ENCODE assay signal across 8 cellular contexts in genomic region chr1:43274125-43274803, GRCh38. TPM values are rescaled to one million over a fixed set of nuclear protein-coding genes. Genes with fewer than 3 reads are reported as not detected.
A peak's percentile ranks its signal among the peaks of the same experiment; 100 is the strongest.
DNase-seq lines count a peak whose midpoint lies in the region; ATAC-seq and TF ChIP-seq lines count a peak whose summit lies in the region.

No MANE protein-coding gene starts in this region.

- BruUV-seq in MCF 10A (replicated peaks; lab: Mats Ljungman, UMichigan): no TSS peak

- H3K36me3 Mint-ChIP-seq in MCF 10A (ENCODE audit: insufficient read depth, unreplicated experiment): no peaks in the 10 kb centered on the region

- peaks cover 11% of the 10 kb centered on the region for H3K27me3 Mint-ChIP-seq in MCF 10A (ENCODE audit: insufficient read depth, unreplicated experiment)

- POLR2A ChIA-PET in MCF 10A (lab: Yijun Ruan, JAX): no interaction called here

- intact Hi-C loops in MCF 10A (cut with micrococcal nuclease): no loop called here

- H3K4me3 Mint-ChIP-seq in MCF 10A (ENCODE audit: unreplicated experiment): no peak overlapping the region

- H3K27ac Mint-ChIP-seq in MCF 10A (ENCODE audit: low read depth, unreplicated experiment): no peak overlapping the region

- H3K9me3 Mint-ChIP-seq in MCF 10A (ENCODE audit: unreplicated experiment): no peaks in the 10 kb centered on the region

- no peak for TF ChIP-seq CTCF in MCF 10A (IDR thresholded peaks at IDR 0.05; ENCODE audit: unreplicated experiment)

- peaks cover 9% of the 10 kb centered on the region for H3K4me1 Mint-ChIP-seq in MCF 10A (ENCODE audit: insufficient read depth, unreplicated experiment)

- CTCF ChIA-PET in MCF 10A (lab: Yijun Ruan, JAX): interaction anchor here (0.6 kb wide), 1 partner anchor 1650 kb away, joined by 3 read pairs; no protein-coding TSS in a partner anchor

- no peak for DNase-seq in activated CD4-positive, CD25-positive, alpha-beta regulatory T cell treated with anti-CD3 and anti-CD28 coated beads, Interleukin-2, amount 50 U/mL, for 72 hours
- DNase-seq in RPMI7951 (ENCODE audit: low read depth) (peak; percentile 59), MCF 10A (ENCODE audit: unreplicated experiment) (peak; percentile 24), mesenteric fat pad (ENCODE audit: low spot score) (peak; percentile 67), GM03348 (ENCODE audit: low spot score) (no peak), D341Med (ENCODE audit: low spot score) (no peak), HUDEP-2 (lab: John Stamatoyannopoulos, UW; ENCODE audit: unreplicated experiment in 76 of 76) (no peak)

- ATAC-seq in activated CD4-positive, CD25-positive, alpha-beta regulatory T cell treated with anti-CD3 and anti-CD28 coated beads, Interleukin-2, amount 50 U/mL, for 24 hours: peak; percentile 78 to 82

RNA-seq across cellular contexts. Expression of gene TMEM125, which starts 4.5 kb away (rescaled TPM):
- total RNA-seq in RPMI7951 (2014; rRNA removed; shearing (Covaris generic)): not detected in 2 replicates
- total RNA-seq in MCF 10A (2022) (3.1 and 3.8 TPM in 2 replicates), mesenteric fat pad (not detected)

RNA-seq across cellular contexts. Expression of gene C1orf210, which starts 11.1 kb away (rescaled TPM):
- not detected in 2 replicates for total RNA-seq in RPMI7951 (2014; rRNA removed; shearing (Covaris generic))
- total RNA-seq in MCF 10A (2022): 0.91 and 1.6 TPM in 2 replicates
- not detected for total RNA-seq in mesenteric fat pad

RNA-seq across cellular contexts. Expression of gene TIE1, which starts 26.5 kb away (rescaled TPM):
- 0.68 and 0.84 TPM in 2 replicates for total RNA-seq in RPMI7951 (2014; rRNA removed; shearing (Covaris generic))
- total RNA-seq in MCF 10A (2022) (not detected in 2 replicates), mesenteric fat pad (42.6 TPM)

Comparison
In these comparisons a context has a peak if more than half of its experiments do, and no peak if none do; other contexts are left out.
1. DNase-seq: peak in RPMI7951 (single experiment), MCF 10A (single experiment) and mesenteric fat pad (single experiment); none in activated CD4-positive, CD25-positive, alpha-beta regulatory T cell treated with anti-CD3 and anti-CD28 coated beads, Interleukin-2, amount 50 U/mL, for 72 hours (single experiment), GM03348 (single experiment), D341Med (single experiment) and HUDEP-2 (0 of 76).
2. RNA of gene TIE1, which starts 26.5 kb away (total RNA-seq): 42.6 TPM in mesenteric fat pad (single experiment); 0.68 to 0.84 TPM in RPMI7951 and not detected in MCF 10A; every median in the first group is over 10 times any median in the second.